In the genomic region with DNA sequence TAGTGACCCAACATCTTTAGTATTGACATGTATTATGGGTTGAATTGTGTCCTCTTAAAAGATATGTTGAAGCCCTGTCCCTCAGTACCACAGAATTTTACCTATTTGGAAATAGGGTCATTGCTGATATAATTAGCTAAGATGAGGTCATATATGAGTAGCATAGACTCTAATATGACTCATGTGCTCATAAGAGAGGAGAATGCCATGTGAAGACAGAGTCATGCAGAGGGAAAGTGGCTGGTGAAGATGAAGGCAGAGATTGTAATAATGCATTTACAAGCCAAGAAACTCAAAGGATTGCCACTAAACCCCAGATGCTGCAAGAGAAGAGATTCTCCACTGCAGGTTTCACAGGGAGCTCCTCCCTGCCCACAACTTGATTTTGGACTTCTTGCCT, we compare ENCODE assay signal across 1 cellular context.
TF ChIP-seq lines count a peak whose summit lies in the region.

No MANE protein-coding gene starts in this region.

TF ChIP-seq in HepG2, 621 proteins besides CTCF, POLR2A, EP300 and RAD21:
- TF ChIP-seq ZNF484 (CRISPR knock-in tag; IDR thresholded peaks at IDR 0.05; ENCODE audit: borderline replicate concordance, low read depth), result no peak
- TF ChIP-seq ATF7 (IDR thresholded peaks at IDR 0.05), result peak; percentile 29; the same call in 1 of the 2 replicates
- TF ChIP-seq ATF7 (CRISPR knock-in tag; IDR thresholded peaks at IDR 0.05), result no peak
